In the genomic region with DNA sequence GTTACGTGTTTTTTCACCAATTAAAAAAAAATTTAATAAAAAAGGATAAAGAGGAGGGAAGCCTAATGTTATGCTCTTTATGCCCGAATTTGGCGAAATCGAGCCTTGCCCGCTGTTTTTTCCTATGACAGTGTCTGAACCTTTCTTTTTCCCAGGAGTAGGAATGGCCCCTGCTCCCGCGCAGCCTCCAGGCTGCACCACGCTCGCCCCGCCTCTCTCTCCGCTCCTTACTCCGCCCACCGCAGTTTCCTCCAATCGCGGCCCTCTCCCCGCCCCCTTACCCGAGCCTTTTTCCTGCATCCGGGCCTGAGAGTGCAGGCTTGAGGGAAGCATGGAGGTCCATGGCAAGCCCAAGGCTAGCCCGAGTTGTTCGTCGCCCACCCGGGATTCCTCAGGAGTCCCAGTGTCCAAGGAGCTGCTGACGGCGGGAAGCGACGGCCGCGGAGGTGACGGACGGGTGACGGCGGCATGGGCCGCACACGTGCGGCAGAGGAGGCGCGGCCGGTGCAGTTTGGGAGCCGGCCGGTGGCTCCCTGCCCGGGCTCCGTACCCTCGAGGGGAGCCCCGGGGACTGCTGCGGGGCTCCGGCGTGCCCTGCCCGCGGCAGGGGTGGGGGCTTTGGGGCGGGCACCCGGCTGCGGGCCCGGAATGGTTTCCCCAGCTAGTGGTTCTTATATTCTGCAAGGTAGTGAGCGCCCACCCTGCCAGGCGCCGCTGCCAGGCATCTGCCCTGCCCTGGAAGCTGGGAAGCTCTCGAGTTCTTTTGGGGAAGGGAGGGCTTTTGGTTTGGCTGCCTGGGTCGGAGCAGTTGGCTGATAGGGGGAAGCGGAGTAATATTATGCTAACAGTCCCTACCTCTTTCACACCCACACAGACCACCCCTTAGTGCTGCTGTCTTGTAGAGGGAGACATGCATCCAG, we compare ENCODE assay signal across 8 cellular contexts. TPM values are rescaled to one million over a fixed set of nuclear protein-coding genes. Genes with fewer than 3 reads are reported as not detected.
A peak's percentile ranks its signal among the peaks of the same experiment; 100 is the strongest.
DNase-seq lines count a peak whose midpoint lies in the region; ATAC-seq and TF ChIP-seq lines count a peak whose summit lies in the region.

A gene with protein sequence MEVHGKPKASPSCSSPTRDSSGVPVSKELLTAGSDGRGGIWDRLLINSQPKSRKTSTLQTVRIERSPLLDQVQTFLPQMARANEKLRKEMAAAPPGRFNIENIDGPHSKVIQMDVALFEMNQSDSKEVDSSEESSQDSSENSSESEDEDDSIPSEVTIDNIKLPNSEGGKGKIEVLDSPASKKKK (plus strand): TSS at position 295 of the 920 bp plus-strand sequence. CDS start 37 bp downstream, at position 332.

- H3K27ac ChIP-seq in cardiac muscle cell (peak within 1 kb of the TSS; percentile 71), parathyroid adenoma (peak within 1 kb of the TSS; percentile 16), tibial nerve (peak within 1 kb of the TSS in 3 of 4 donors; percentile 66 to 84 (median 71))

- peak within 1 kb of the TSS; percentile 83 for H2AFZ ChIP-seq in parathyroid adenoma

- no peak within 1 kb of the TSS for H3K9ac ChIP-seq in parathyroid adenoma

- H3K27me3 Mint-ChIP-seq in activated naive CD8-positive, alpha-beta T cell treated with anti-CD3 and anti-CD28 coated beads, Interleukin-2, amount 10 ng/mL, durations not matched to agents 7 days and 5 days = peaks cover 15% of the 10 kb centered on the region

- POLR2A ChIA-PET in activated naive CD8-positive, alpha-beta T cell treated with anti-CD3 and anti-CD28 coated beads, Interleukin-2, amount 10 ng/mL, durations not matched to agents 7 days and 5 days (lab: Charles Lee) = interaction anchor here (0.6 kb wide), 1 partner anchor 21 kb away, joined by 3 read pairs; no protein-coding TSS in a partner anchor

- peak in 1 of 2 donors; percentile 79 for TF ChIP-seq POLR2A in tibial nerve (IDR thresholded peaks at IDR 0.05)

- H3K36me3 Mint-ChIP-seq in activated naive CD8-positive, alpha-beta T cell treated with anti-CD3 and anti-CD28 coated beads, Interleukin-2, amount 10 ng/mL, durations not matched to agents 7 days and 5 days = peaks cover 30% of the 10 kb centered on the region

- TF ChIP-seq EP300 in tibial nerve (IDR thresholded peaks at IDR 0.05) = peak in 1 of 2 donors; percentile 83

- WGBS in tibial nerve, 2 donors = 0% methylated on average over 28 to 30 of the region's 59 CpGs

- peaks cover 2% of the 10 kb centered on the region for H3K79me2 ChIP-seq in parathyroid adenoma

- H3K36me3 ChIP-seq in cardiac muscle cell (no peaks in the 10 kb centered on the region), parathyroid adenoma (ENCODE audit: control insufficient read depth, insufficient read depth, low read length) (no peaks in the 10 kb centered on the region), tibial nerve (peaks cover 0 to 33% (median 0%) of the 10 kb centered on the region in 3 donors)

- no peak for TF ChIP-seq CTCF in GM12864 (IDR thresholded peaks at IDR 0.05; ENCODE audit: low read depth, low read length, missing control alignments)
- TF ChIP-seq CTCF in cardiac muscle cell (IDR thresholded peaks at IDR 0.05; ENCODE audit: low read depth, low read length) = no peak
- TF ChIP-seq CTCF in parathyroid adenoma (IDR thresholded peaks at IDR 0.05) = no peak
- TF ChIP-seq CTCF in tibial nerve (IDR thresholded peaks at IDR 0.05) = no peak

- peaks cover 24% of the 10 kb centered on the region for H3K4me1 Mint-ChIP-seq in activated naive CD8-positive, alpha-beta T cell treated with anti-CD3 and anti-CD28 coated beads, Interleukin-2, amount 10 ng/mL, durations not matched to agents 7 days and 5 days

- H3K27me3 ChIP-seq in cardiac muscle cell (no peaks in the 10 kb centered on the region), parathyroid adenoma (ENCODE audit: control insufficient read depth, insufficient read depth, low read length) (no peaks in the 10 kb centered on the region), tibial nerve (no peaks in the 10 kb centered on the region)

- ATAC-seq in HG02678 (IDR thresholded peaks at IDR 0.05; ENCODE audit: unreplicated experiment) = peak; percentile 96
- ATAC-seq in activated naive CD8-positive, alpha-beta T cell treated with anti-CD3 and anti-CD28 coated beads, Interleukin-2, amount 10 ng/mL, durations not matched to agents 7 days and 5 days (ENCODE audit: low read depth) = peak; percentile 98

- peak within 1 kb of the TSS; percentile 90 for H3K4me3 Mint-ChIP-seq in activated naive CD8-positive, alpha-beta T cell treated with anti-CD3 and anti-CD28 coated beads, Interleukin-2, amount 10 ng/mL, durations not matched to agents 7 days and 5 days

- H3K4me3 ChIP-seq in GM12864 (ENCODE audit: low read depth, low read length) (peak within 1 kb of the TSS; percentile 95), cardiac muscle cell (peak within 1 kb of the TSS; percentile 67), parathyroid adenoma (ENCODE audit: low read depth, low read length) (peak within 1 kb of the TSS; percentile 78), tibial nerve (peak within 1 kb of the TSS; percentile 62 to 94 (median 84))

- H3K4me1 ChIP-seq in cardiac muscle cell (ENCODE audit: low read depth) = peaks cover 16% of the 10 kb centered on the region
- peaks cover 8% of the 10 kb centered on the region for H3K4me1 ChIP-seq in parathyroid adenoma
- peaks cover 0 to 26% (median 14%) of the 10 kb centered on the region in 4 donors for H3K4me1 ChIP-seq in tibial nerve

- peak within 1 kb of the TSS; percentile 77 for H3K4me2 ChIP-seq in parathyroid adenoma (ENCODE audit: low read length)

- H3K27ac Mint-ChIP-seq in activated naive CD8-positive, alpha-beta T cell treated with anti-CD3 and anti-CD28 coated beads, Interleukin-2, amount 10 ng/mL, durations not matched to agents 7 days and 5 days = peak within 1 kb of the TSS; percentile 32

- H3K9me3 Mint-ChIP-seq in activated naive CD8-positive, alpha-beta T cell treated with anti-CD3 and anti-CD28 coated beads, Interleukin-2, amount 10 ng/mL, durations not matched to agents 7 days and 5 days = peaks cover 4% of the 10 kb centered on the region

- H3K9me3 ChIP-seq in cardiac muscle cell (ENCODE audit: low read depth) = no peaks in the 10 kb centered on the region
- H3K9me3 ChIP-seq in parathyroid adenoma (ENCODE audit: control insufficient read depth, low read length) = no peaks in the 10 kb centered on the region
- no peaks in the 10 kb centered on the region for H3K9me3 ChIP-seq in tibial nerve

- DNase-seq in GM12864 (ENCODE audit: low read depth) = peak; percentile 43
- DNase-seq in NCI-H128 (lab: John Stamatoyannopoulos, UW; ENCODE audit: unreplicated experiment) = peak; percentile 83
- DNase-seq in SW 1271 (lab: John Stamatoyannopoulos, UW) = peak; percentile 52 to 83
- DNase-seq in activated naive CD8-positive, alpha-beta T cell treated with anti-CD3 and anti-CD28 coated beads, Interleukin-2, amount 10 ng/mL, durations not matched to agents 7 days and 5 days = peak; percentile 85
- peak; percentile 89 to 95 for DNase-seq in cardiac muscle cell (ENCODE audit: low read depth in 1 of 2, low spot score in 1 of 2)
- peak; percentile 91 to 96 for DNase-seq in tibial nerve (ENCODE audit: low spot score in 2 of 2)

RNA-seq across cellular contexts. Expression of the gene that starts here (rescaled TPM):
- total RNA-seq in activated naive CD8-positive, alpha-beta T cell treated with anti-CD3 and anti-CD28 coated beads, Interleukin-2, amount 10 ng/mL, durations not matched to agents 7 days and 5 days = 10 to 100 TPM; 11.3 to 11.8 TPM
- total RNA-seq in cardiac muscle cell (7.5 and 9.0 TPM in 2 replicates), tibial nerve (1 to 10 TPM; 3.7 to 6.8 (median 6.1) TPM)
- polyA plus RNA-seq in cardiac muscle cell = 25.6 and 50.9 TPM in 2 replicates

Comparison
In these comparisons a context has a peak if more than half of its experiments do, and no peak if none do; other contexts are left out.
1. Peak in every context shown above with its lines: DNase-seq, ATAC-seq, H3K4me3 ChIP-seq and H3K27ac ChIP-seq.
2. DNase-seq: peak in every context shown above with its lines; median percentile 94 in tibial nerve; 92 in cardiac muscle cell; 85 in activated naive CD8-positive, alpha-beta T cell treated with anti-CD3 and anti-CD28 coated beads, Interleukin-2, amount 10 ng/mL, durations not matched to agents 7 days and 5 days; 83 in NCI-H128; 68 in SW 1271; 43 in GM12864.
3. H3K27ac ChIP-seq: peak in every context shown above with its lines; median percentile 71 in cardiac muscle cell; 71 in tibial nerve; 16 in parathyroid adenoma.